In the genomic region with DNA sequence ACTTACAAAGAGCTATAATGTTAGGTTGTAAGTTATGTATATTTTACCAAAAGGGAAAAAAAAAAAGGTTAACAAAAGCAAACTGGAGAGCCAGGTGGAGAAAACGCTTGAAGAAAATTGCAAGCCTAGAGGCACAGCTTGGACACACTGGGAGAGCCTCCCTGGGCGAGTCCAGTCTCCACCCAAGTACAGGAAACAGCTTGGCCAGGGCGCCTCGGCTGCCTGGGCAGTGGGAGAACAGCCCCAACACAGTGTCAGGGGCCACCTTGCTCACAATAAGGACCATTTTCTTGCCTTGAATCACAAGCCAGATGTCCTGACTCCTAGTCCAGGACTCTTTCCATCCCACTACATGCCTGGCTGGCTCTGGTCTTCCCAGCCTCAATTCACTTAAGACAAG, we compare ENCODE assay signal across 17 cellular contexts. TPM values are rescaled to one million over a fixed set of nuclear protein-coding genes. Genes with fewer than 3 reads are reported as not detected.
DNase-seq lines count a peak whose midpoint lies in the region; ATAC-seq and TF ChIP-seq lines count a peak whose summit lies in the region.
"Had no signal": no experiment of that assay in that cellular context is flagged by ENCODE, and none has a peak within 500 bp of the region (broad histone marks: within the 10 kb centered on the region; RNA-seq: fewer than 3 reads in every experiment).

No MANE protein-coding gene starts in this region.

- H3K27me3 ChIP-seq in PC-3 (ENCODE audit: low read length): no peaks in the 10 kb centered on the region
- H3K27me3 ChIP-seq: BLaER1 had no signal

- no peak overlapping the region for H3K27ac ChIP-seq in PC-3 (ENCODE audit: low read length)
- H3K27ac ChIP-seq: BLaER1, HL-60 had no signal

- H4K20me1 ChIP-seq in PC-3 (ENCODE audit: low read length): no peaks in the 10 kb centered on the region
- H4K20me1 ChIP-seq: BLaER1 had no signal

- intact Hi-C loops in PC-3 (cut with micrococcal nuclease): no loop called here

- no peaks in the 10 kb centered on the region for H3K9me3 ChIP-seq in PC-3 (ENCODE audit: low read length)
- H3K9me3 ChIP-seq: BLaER1, Caco-2 had no signal

- H2AFZ ChIP-seq in PC-3 (ENCODE audit: low read length): no peak overlapping the region

- H3K36me3 Mint-ChIP-seq in T-helper 1 cell treated with Interleukin-12 subunit alpha and Interleukin-12 subunit beta and Interleukin-4 antibody, amounts not matched to agents 30 μg/mL and 1 μg/mL, for 36 hours (ENCODE audit: low read depth): no peaks in the 10 kb centered on the region
- H3K36me3 Mint-ChIP-seq in chondrocyte (ENCODE audit: low read depth): peaks cover 18% of the 10 kb centered on the region
- H3K36me3 Mint-ChIP-seq: CD8-positive, alpha-beta memory T cell had no signal

- no peaks in the 10 kb centered on the region for H3K36me3 ChIP-seq in PC-3 (ENCODE audit: low read depth, low read length)

- DNase-seq in T-helper 1 cell: no peak
- DNase-seq in chondrocyte (ENCODE audit: low spot score): peak; percentile 33
- DNase-seq in islet precursor cell: peak; percentile 31
- DNase-seq in PC-3: no peak
- no peak for DNase-seq in NCI-H748 (lab: John Stamatoyannopoulos, UW; ENCODE audit: unreplicated experiment)
- DNase-seq in SIG-M5 treated with dmso at 0.1 percent for 504 hours (lab: John Stamatoyannopoulos, UW; ENCODE audit: unreplicated experiment): no peak
- DNase-seq: 8988T; AML-193; Caco-2; CD8-positive, alpha-beta memory T cell; DMS53; GF-D8; IMR-90 had no signal

- POLR2A ChIA-PET in PC-3 (lab: Charles Lee; ENCODE audit: unreplicated experiment): interaction anchor here (0.6 kb wide), 1 partner anchor 138 kb away, joined by 5 read pairs; no protein-coding TSS in a partner anchor

- no peaks in the 10 kb centered on the region for H3K4me1 Mint-ChIP-seq in T-helper 1 cell treated with Interleukin-12 subunit alpha and Interleukin-12 subunit beta and Interleukin-4 antibody, amounts not matched to agents 30 μg/mL and 1 μg/mL, for 36 hours (ENCODE audit: low read depth)
- no peaks in the 10 kb centered on the region for H3K4me1 Mint-ChIP-seq in chondrocyte (ENCODE audit: low read depth)
- H3K4me1 Mint-ChIP-seq: CD8-positive, alpha-beta memory T cell had no signal

- peak overlapping the region; percentile 58 for H3K27ac Mint-ChIP-seq in T-helper 1 cell treated with Interleukin-12 subunit alpha and Interleukin-12 subunit beta and Interleukin-4 antibody, amounts not matched to agents 30 μg/mL and 1 μg/mL, for 36 hours
- H3K27ac Mint-ChIP-seq in chondrocyte (ENCODE audit: unreplicated experiment): no peak overlapping the region
- H3K27ac Mint-ChIP-seq: CD8-positive, alpha-beta memory T cell had no signal

- no peak overlapping the region for H3K4me3 ChIP-seq in PC-3 (ENCODE audit: low read length)
- H3K4me3 ChIP-seq: BLaER1 had no signal

- H3K27me3 Mint-ChIP-seq in T-helper 1 cell treated with Interleukin-12 subunit alpha and Interleukin-12 subunit beta and Interleukin-4 antibody, amounts not matched to agents 30 μg/mL and 1 μg/mL, for 36 hours (ENCODE audit: low read depth): no peaks in the 10 kb centered on the region
- H3K27me3 Mint-ChIP-seq in chondrocyte (ENCODE audit: low read depth): no peaks in the 10 kb centered on the region

- H3K4me1 ChIP-seq in PC-3 (ENCODE audit: insufficient read depth, low read length): no peaks in the 10 kb centered on the region
- H3K4me1 ChIP-seq: Caco-2 had no signal

- no peak for ATAC-seq in PC-3
- ATAC-seq: HCT116 had no signal

- H3K9me2 ChIP-seq in PC-3 (replicated peaks; ENCODE audit: low read length): no peaks in the 10 kb centered on the region

- BruUV-seq in PC-3 (replicated peaks; lab: Mats Ljungman, UMichigan): no TSS peak

- TF ChIP-seq CTCF in chondrocyte (IDR thresholded peaks at IDR 0.05) (no peak), PC-3 (conservative IDR thresholded peaks at IDR 0.05; ENCODE audit: low read depth, low read length) (no peak)

- no peaks in the 10 kb centered on the region for H3K79me2 ChIP-seq in PC-3 (ENCODE audit: low read length)

- no peak overlapping the region for H3K4me3 Mint-ChIP-seq in T-helper 1 cell treated with Interleukin-12 subunit alpha and Interleukin-12 subunit beta and Interleukin-4 antibody, amounts not matched to agents 30 μg/mL and 1 μg/mL, for 36 hours
- H3K4me3 Mint-ChIP-seq in chondrocyte (ENCODE audit: unreplicated experiment): no peak overlapping the region
- H3K4me3 Mint-ChIP-seq: CD8-positive, alpha-beta memory T cell had no signal

- H3F3A ChIP-seq in PC-3 (ENCODE audit: low read length, unreplicated experiment): no peaks in the 10 kb centered on the region

- CTCF ChIA-PET in PC-3 (lab: Charles Lee): interaction anchor here (1.0 kb wide), 1 partner anchor 13 kb away, joined by 3 read pairs; no protein-coding TSS in a partner anchor

- no peaks in the 10 kb centered on the region for H3K9me3 Mint-ChIP-seq in T-helper 1 cell treated with Interleukin-12 subunit alpha and Interleukin-12 subunit beta and Interleukin-4 antibody, amounts not matched to agents 30 μg/mL and 1 μg/mL, for 36 hours
- no peaks in the 10 kb centered on the region for H3K9me3 Mint-ChIP-seq in chondrocyte (ENCODE audit: low read depth)
- H3K9me3 Mint-ChIP-seq: CD8-positive, alpha-beta memory T cell had no signal

- no peak overlapping the region for H3K9ac ChIP-seq in PC-3 (ENCODE audit: low read length)
- H3K9ac ChIP-seq: BLaER1 had no signal

- no peak overlapping the region for H3K4me2 ChIP-seq in PC-3 (ENCODE audit: low read length)
- H3K4me2 ChIP-seq: BLaER1 had no signal

RNA-seq across cellular contexts. Expression of gene TTC7B, which starts 33.3 kb away (rescaled TPM):
- 29.9 to 45.6 TPM (median 40.3 TPM) in 3 replicates for total RNA-seq in chondrocyte
- 43.2 and 45.6 TPM in 2 replicates for total RNA-seq in PC-3 (2014; rRNA removed)

Comparison
In these comparisons a context has a peak if more than half of its experiments do, and no peak if none do; other contexts are left out.
1. DNase-seq: peak in chondrocyte (single experiment) and islet precursor cell (single experiment); none in T-helper 1 cell (0 of 5), PC-3 (single experiment), NCI-H748 (single experiment) and SIG-M5 treated with dmso at 0.1 percent for 504 hours (single experiment).